8 cellular contexts compared by ENCODE assay signal in genomic region chr16:8621572-8622314, GRCh38. TPM values are rescaled to one million over a fixed set of nuclear protein-coding genes. Genes with fewer than 3 reads are reported as not detected.
DNase-seq lines count a peak whose midpoint lies in the region; ATAC-seq, FAIRE-seq and TF ChIP-seq lines count a peak whose summit lies in the region.

Gene METTL22 (plus strand): TSS chr16:8621698. CDS start chr16:8625666, 3,968 bp downstream.

- TF ChIP-seq CTCF in AG10803 (conservative IDR thresholded peaks at IDR 0.05; ENCODE audit: low read length): no peak
- no peak for TF ChIP-seq CTCF in keratinocyte (optimal IDR thresholded peaks at IDR 0.05 in 1 of 3, IDR thresholded peaks at IDR 0.05 in 1 of 3, conservative IDR thresholded peaks at IDR 0.05 in 1 of 3; ENCODE audit: extremely low read depth in 1 of 3, insufficient read depth in 2 of 3, low read length in 3 of 3)

- H3K4me1 ChIP-seq in keratinocyte (ENCODE audit: control insufficient read depth, extremely low read depth, insufficient read depth, low read length): peaks cover 36% of the 10 kb centered on the region

- DNase-seq in AG10803 (ENCODE audit: low read depth): peak; percentile 84
- DNase-seq in NCI-H460 (ENCODE audit: extremely low read depth, low read depth): peak; percentile 86
- peak; percentile 86 for DNase-seq in activated CD4-positive, alpha-beta T cell treated with anti-CD3 and anti-CD28 coated beads for 1 hour
- DNase-seq in cerebellar cortex (ENCODE audit: low spot score): peak; percentile 83
- DNase-seq in keratinocyte (ENCODE audit: low read depth, low spot score): peak; percentile 44
- DNase-seq in stimulated activated CD4-positive, alpha-beta T cell treated with anti-CD3 and anti-CD28 coated beads, Interleukin-12 subunit alpha, Interleukin-12 subunit beta, amount 100 ng/mL, for 48 hours (ENCODE audit: low read depth in 2 of 3, low spot score in 1 of 3): peak; percentile 85 to 90 (median 86)

- peak within 1 kb of the TSS; percentile 98 for H3K4me2 ChIP-seq in keratinocyte (ENCODE audit: control insufficient read depth, extremely low read depth, insufficient read depth, low read depth, low read length)

- FAIRE-seq in keratinocyte (lab: Jason Lieb, UNC): no peak

- ATAC-seq in GM19035 (IDR thresholded peaks at IDR 0.05; ENCODE audit: unreplicated experiment) (peak; percentile 89), HG03280 (IDR thresholded peaks at IDR 0.05; ENCODE audit: unreplicated experiment) (peak; percentile 89)

- H3K9me1 ChIP-seq in keratinocyte (ENCODE audit: control insufficient read depth, extremely low read depth, insufficient read depth, low read length): no peaks in the 10 kb centered on the region

- H3K36me3 ChIP-seq in keratinocyte (ENCODE audit: control insufficient read depth in 2 of 2, extremely low read depth in 1 of 2, insufficient read depth in 2 of 2, low read length in 2 of 2): peaks cover 4 to 18% of the 10 kb centered on the region in 2 experiments

- dilution Hi-C loops in keratinocyte (cut with MboI; ENCODE audit: extremely low pct_ligation_motif_present, low sequenced_read_pairs): no loop called here

- no peaks in the 10 kb centered on the region for H3K27me3 ChIP-seq in keratinocyte (ENCODE audit: control insufficient read depth, extremely low read depth, insufficient read depth, low read length)

- peak within 1 kb of the TSS; percentile 70 for H2AFZ ChIP-seq in keratinocyte (ENCODE audit: control insufficient read depth, low read length)

- H3K9ac ChIP-seq in keratinocyte (ENCODE audit: control insufficient read depth, extremely low read depth, insufficient read depth, low read length): peak within 1 kb of the TSS; percentile 100

- H3K9me3 ChIP-seq in keratinocyte (ENCODE audit: control insufficient read depth, low read depth, low read length): no peaks in the 10 kb centered on the region

- peak within 1 kb of the TSS; percentile 99 for H3K27ac ChIP-seq in keratinocyte (ENCODE audit: control insufficient read depth, insufficient read depth, low read length)

- peaks cover 3% of the 10 kb centered on the region for H4K20me1 ChIP-seq in keratinocyte (ENCODE audit: control insufficient read depth, extremely low read depth, insufficient read depth, low read length)

- H3K4me3 ChIP-seq in AG10803 (ENCODE audit: low read length) (peak within 1 kb of the TSS; percentile 99), keratinocyte (ENCODE audit: control insufficient read depth in 2 of 3, extremely low read depth in 1 of 3, insufficient read depth in 2 of 3, low read depth in 1 of 3, low read length in 3 of 3) (peak within 1 kb of the TSS; percentile 69 to 90 (median 75))

- peaks cover 43% of the 10 kb centered on the region for H3K79me2 ChIP-seq in keratinocyte (ENCODE audit: control insufficient read depth, insufficient read depth, low read length)

RNA-seq across cellular contexts. Expression of gene METTL22, which starts in this region (rescaled TPM):
- total RNA-seq in NCI-H460 (2014; rRNA removed; shearing (Covaris generic)): 23.3 and 25.2 TPM in 2 replicates
- 67.7 and 78.7 TPM in 2 replicates for polyA plus RNA-seq in NCI-H460 (2014; cell fraction: nucleus; rRNA removed)
- polyA plus RNA-seq in keratinocyte: 21.9 to 33.1 TPM (median 31.1 TPM) in 3 replicates
- polyA plus RNA-seq in keratinocyte (2011; ENCODE audit: low read depth): 10.5 TPM
- 18.5 and 27.3 TPM in 2 replicates for polyA plus RNA-seq in keratinocyte (2011; cell fraction: cytosol; rRNA removed)
- 58.8 and 67.5 TPM in 2 replicates for polyA plus RNA-seq in keratinocyte (2011; cell fraction: nucleus; rRNA removed)
- 13.2 and 18.5 TPM in 2 replicates for polyA plus RNA-seq in keratinocyte (2012; ENCODE audit: low replicate concordance)
- 39.2 to 82.0 TPM (median 43.8 TPM) in 3 replicates for polyA minus RNA-seq in keratinocyte
- polyA minus RNA-seq in keratinocyte (2011; cell fraction: cytosol; rRNA and poly(A)+ RNA removed): 49.3 TPM
- 25.0 and 25.1 TPM in 2 replicates for polyA minus RNA-seq in keratinocyte (2011; cell fraction: nucleus; rRNA and poly(A)+ RNA removed)

Comparison
In these comparisons a context has a peak if more than half of its experiments do, and no peak if none do; other contexts are left out.
1. Peak in every context shown above with its lines: DNase-seq, ATAC-seq, H3K4me3 ChIP-seq and H3K27ac ChIP-seq.